1 cellular context compared by ENCODE assay signal in genomic region chr1:6248798-6249731, GRCh38.
TF ChIP-seq lines count a peak whose summit lies in the region.

No MANE protein-coding gene starts in this region.

TF ChIP-seq in HCT116, 20 proteins besides CTCF, POLR2A, EP300 and RAD21:
- TF ChIP-seq POLR2AphosphoS5 (IDR thresholded peaks at IDR 0.05; ENCODE audit: low read depth, low read length) (peak; percentile 60), SIN3A (IDR thresholded peaks at IDR 0.05; ENCODE audit: low read depth) (no peak), ATF3 (IDR thresholded peaks at IDR 0.05) (no peak), EGR1 (IDR thresholded peaks at IDR 0.05; ENCODE audit: low read depth) (peak; percentile 91), ZFX (IDR thresholded peaks at IDR 0.05) (peak; percentile 56; the same call in 1 of the 2 replicates), TCF7L2 (IDR thresholded peaks at IDR 0.05; ENCODE audit: borderline replicate concordance, extremely low read depth, insufficient read depth, insufficient read length) (peak; percentile 38), MAX (IDR thresholded peaks at IDR 0.05) (peak; percentile 76)
TF ChIP-seq in HCT116: peak in this region for 5.
